27 cellular contexts compared by ENCODE assay signal in the genomic region with DNA sequence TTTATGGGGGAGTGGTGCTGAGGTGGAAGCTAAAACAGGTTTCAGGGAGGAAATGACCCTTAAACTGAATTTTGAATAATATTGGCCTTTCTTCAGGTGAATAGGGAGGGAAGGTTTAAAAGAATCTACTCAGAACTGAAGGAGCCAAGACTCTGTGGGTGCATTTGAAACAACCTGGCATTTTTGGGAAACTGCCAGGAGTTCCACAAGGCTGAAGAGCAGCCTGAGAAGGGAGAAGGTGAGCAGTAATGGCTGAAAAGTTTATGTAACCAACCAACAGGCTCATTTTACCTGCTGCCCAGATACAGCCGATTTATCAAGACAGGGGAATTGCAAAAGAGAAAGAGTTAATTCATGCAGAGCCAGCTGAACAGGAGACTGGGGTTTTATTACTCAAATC.
"Had no signal": no experiment of that assay in that cellular context is flagged by ENCODE, and none has a peak within 500 bp of the region (broad histone marks: within the 10 kb centered on the region; RNA-seq: fewer than 3 reads in every experiment).

No MANE protein-coding gene starts in this region.

- H3K27me3 ChIP-seq: colonic mucosa, foreskin keratinocyte, pancreas, right lobe of liver, transverse colon, upper lobe of right lung, uterus had no signal

- H3K4me3 ChIP-seq: colonic mucosa, lung, mucosa of descending colon, pancreas, right lobe of liver, thoracic aorta, transverse colon, upper lobe of right lung, uterus had no signal

- H3K36me3 ChIP-seq: colonic mucosa, neutrophil, pancreas, right lobe of liver, thoracic aorta, transverse colon, upper lobe of right lung, uterus had no signal

- ATAC-seq: esophagus mucosa; foreskin keratinocyte; left colon; mucosa of descending colon; natural killer cell treated with Interleukin-12 subunit alpha and Interleukin-12 subunit beta and Interleukin-15 and Interleukin-18, amount 100 ng/mL, for 72 hours; pancreas; right lobe of liver; stimulated activated naive B cell treated with anti-CD40 and anti-IgM and Interleukin-4, amounts not matched to agents 10 μg/mL and 1 μg/mL and 100 μg/mL, for 72 hours; upper lobe of right lung had no signal

- DNase-seq: colonic mucosa; effector CD8-positive, alpha-beta T cell; endodermal cell; foreskin keratinocyte; glutamatergic neuron; hypothalamus; immature natural killer cell; islet precursor cell; kidney glomerular epithelial cell; left colon; mucosa of descending colon; naive B cell; pancreas; right lobe of liver; small intestine; stimulated activated CD4-positive, alpha-beta T cell treated with anti-CD3 and anti-CD28 coated beads, Interleukin-15, amount 100 ng/mL, for 24 hours; stimulated activated CD4-positive, alpha-beta T cell treated with anti-CD3 and anti-CD28 coated beads, Interleukin-2, amount 100 ng/mL, for 48 hours; stimulated activated naive B cell treated with anti-CD40 and anti-IgM and Interleukin-4, amounts not matched to agents 10 μg/mL and 1 μg/mL and 100 μg/mL, for 72 hours; transverse colon; upper lobe of right lung; uterus had no signal

- H3K27ac ChIP-seq: colonic mucosa, epithelial cell of prostate, foreskin keratinocyte, neutrophil, pancreas, right lobe of liver, thoracic aorta, transverse colon, upper lobe of right lung, uterus had no signal

- H3K4me1 ChIP-seq: foreskin keratinocyte, uterus had no signal

- H3K9me3 ChIP-seq: colonic mucosa, mucosa of descending colon, neutrophil, pancreas, right lobe of liver, thoracic aorta, transverse colon, upper lobe of right lung, uterus had no signal
